Comparison of ENCODE assay signal across 14 cellular contexts in the genomic region with DNA sequence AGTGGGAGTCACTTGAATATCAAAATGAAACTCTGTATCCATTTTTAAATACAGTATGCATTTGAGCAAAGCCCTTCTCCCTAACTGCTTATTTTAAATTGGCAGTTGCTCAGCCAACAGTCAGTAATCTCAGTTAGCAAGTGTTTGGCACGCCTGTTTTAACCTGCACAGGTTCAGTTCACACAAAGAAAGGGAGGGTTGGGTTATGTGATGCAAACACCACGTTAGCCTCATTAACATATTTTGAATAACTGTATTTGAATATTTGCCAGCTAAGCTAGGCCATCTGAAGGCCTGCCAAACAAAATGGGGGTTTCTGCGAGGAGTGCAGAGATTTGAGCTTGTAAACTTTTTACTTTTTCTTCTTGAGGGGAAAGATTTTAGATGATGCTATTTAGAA. TPM values are rescaled to one million over a fixed set of nuclear protein-coding genes. Genes with fewer than 3 reads are reported as not detected.
A peak's percentile ranks its signal among the peaks of the same experiment; 100 is the strongest.
DNase-seq lines count a peak whose midpoint lies in the region; FAIRE-seq and TF ChIP-seq lines count a peak whose summit lies in the region.
"Had no signal": no experiment of that assay in that cellular context is flagged by ENCODE, and none has a peak within 500 bp of the region (broad histone marks: within the 10 kb centered on the region; RNA-seq: fewer than 3 reads in every experiment).

No MANE protein-coding gene starts in this region.

- H3K36me3 Mint-ChIP-seq in mesothelial cell of epicardium: no peaks in the 10 kb centered on the region
- H3K36me3 Mint-ChIP-seq: activated naive CD4-positive, alpha-beta T cell treated with anti-CD3 and anti-CD28 coated beads, Interleukin-2, amount 50 U/mL, for 72 hours; neural progenitor cell had no signal

- intact Hi-C loops in breast epithelium (cut with DNase I; ENCODE audit: low total_unique reads): no loop called here

- no peak overlapping the region for H3K27ac ChIP-seq in BLaER1
- peak overlapping the region; percentile 78 for H3K27ac ChIP-seq in KMS-11
- H3K27ac ChIP-seq in breast epithelium: peak overlapping the region; percentile 70 to 85
- H3K27ac ChIP-seq: neural progenitor cell had no signal

- peaks cover 56% of the 10 kb centered on the region; the same call in 1 of the 2 replicates for H3K79me2 ChIP-seq in KMS-11 (ENCODE audit: insufficient read depth, low read depth)

- peaks cover 35% of the 10 kb centered on the region for H4K20me1 ChIP-seq in BLaER1
- H4K20me1 ChIP-seq in KMS-11 (ENCODE audit: insufficient read depth): no peaks in the 10 kb centered on the region

- peaks cover 3% of the 10 kb centered on the region; the same call in 1 of the 2 replicates for H3K36me3 ChIP-seq in BLaER1
- no peaks in the 10 kb centered on the region for H3K36me3 ChIP-seq in KMS-11 (ENCODE audit: insufficient read depth)
- no peaks in the 10 kb centered on the region for H3K36me3 ChIP-seq in breast epithelium
- H3K36me3 ChIP-seq: neural progenitor cell had no signal

- H3K9me3 Mint-ChIP-seq in mesothelial cell of epicardium: no peaks in the 10 kb centered on the region
- H3K9me3 Mint-ChIP-seq: activated CD4-positive, alpha-beta memory T cell treated with anti-CD3 and anti-CD28 coated beads, Interleukin-2, amount 10 ng/mL, durations not matched to agents 7 days and 5 days; activated naive CD4-positive, alpha-beta T cell treated with anti-CD3 and anti-CD28 coated beads, Interleukin-2, amount 50 U/mL, for 72 hours; HFFc6 had no signal

- H3K27me3 ChIP-seq in BLaER1 (no peaks in the 10 kb centered on the region), KMS-11 (ENCODE audit: insufficient read depth, low read depth) (no peaks in the 10 kb centered on the region), breast epithelium (no peaks in the 10 kb centered on the region)
- H3K27me3 ChIP-seq: neural progenitor cell had no signal

- no peak overlapping the region for H3K9ac ChIP-seq in BLaER1
- H3K9ac ChIP-seq in KMS-11: peak overlapping the region; percentile 46; the same call in 1 of the 2 replicates
- H3K9ac ChIP-seq: neural progenitor cell had no signal

- peaks cover 82% of the 10 kb centered on the region for H3K4me1 Mint-ChIP-seq in mesothelial cell of epicardium

- no peak overlapping the region for H3K4me3 Mint-ChIP-seq in mesothelial cell of epicardium
- H3K4me3 Mint-ChIP-seq: activated CD4-positive, alpha-beta memory T cell treated with anti-CD3 and anti-CD28 coated beads, Interleukin-2, amount 10 ng/mL, durations not matched to agents 7 days and 5 days; HFFc6; neural progenitor cell had no signal

- H3K9me3 ChIP-seq in BLaER1 (no peaks in the 10 kb centered on the region), breast epithelium (no peaks in the 10 kb centered on the region)

- TF ChIP-seq POLR2A in breast epithelium (IDR thresholded peaks at IDR 0.05): no peak

- H3K4me2 ChIP-seq in BLaER1 (peak overlapping the region; percentile 23; the same call in 1 of the 2 replicates), KMS-11 (peak overlapping the region; percentile 74)
- H3K4me2 ChIP-seq: neural progenitor cell had no signal

- DNase-seq in breast epithelium (ENCODE audit: low spot score in 2 of 2) (no peak), mesothelial cell of epicardium (ENCODE audit: low spot score in 2 of 2, unreplicated experiment in 2 of 2) (no peak), NCI-H2107 (lab: John Stamatoyannopoulos, UW) (no peak), RCC 7860 (ENCODE audit: low spot score) (no peak), Kasumi-1 (lab: John Stamatoyannopoulos, UW) (no peak), AG08395 (ENCODE audit: low spot score) (no peak)
- DNase-seq: activated CD4-positive, alpha-beta memory T cell treated with anti-CD3 and anti-CD28 coated beads, Interleukin-2, amount 10 ng/mL, durations not matched to agents 7 days and 5 days; GDM1; HFFc6; NCI-H1694 treated with DMSO at 0.1 percent for 48 hours had no signal

- peak overlapping the region; percentile 94 for H3K27ac Mint-ChIP-seq in mesothelial cell of epicardium
- H3K27ac Mint-ChIP-seq: activated CD4-positive, alpha-beta memory T cell treated with anti-CD3 and anti-CD28 coated beads, Interleukin-2, amount 10 ng/mL, durations not matched to agents 7 days and 5 days; activated naive CD4-positive, alpha-beta T cell treated with anti-CD3 and anti-CD28 coated beads, Interleukin-2, amount 50 U/mL, for 72 hours; HFFc6; neural progenitor cell had no signal

- no peak for FAIRE-seq in RCC 7860 (lab: Jason Lieb, UNC)

- H3K4me1 ChIP-seq in BLaER1 (peaks cover 90% of the 10 kb centered on the region), KMS-11 (ENCODE audit: low read depth, poor library complexity, severe bottlenecking) (peaks cover 99% of the 10 kb centered on the region), breast epithelium (peaks cover 10 to 31% of the 10 kb centered on the region in 2 donors)

- no peak overlapping the region for H3K4me3 ChIP-seq in BLaER1
- no peak overlapping the region for H3K4me3 ChIP-seq in KMS-11 (IDR thresholded peaks at IDR 0.05; ENCODE audit: insufficient read depth, low read depth, low read length)
- H3K4me3 ChIP-seq in breast epithelium: no peak overlapping the region
- H3K4me3 ChIP-seq: neural progenitor cell had no signal

- H2AFZ ChIP-seq in KMS-11 (ENCODE audit: low read depth): no peak overlapping the region
- H2AFZ ChIP-seq: neural progenitor cell had no signal

- TF ChIP-seq CTCF in KMS-11 (conservative IDR thresholded peaks at IDR 0.05; ENCODE audit: low read depth, low read length): no peak
- no peak for TF ChIP-seq CTCF in breast epithelium (IDR thresholded peaks at IDR 0.05)
- TF ChIP-seq CTCF in mesothelial cell of epicardium (IDR thresholded peaks at IDR 0.05; ENCODE audit: unreplicated experiment): no peak

- H3K27me3 Mint-ChIP-seq in mesothelial cell of epicardium (ENCODE audit: low read depth): no peaks in the 10 kb centered on the region

RNA-seq across cellular contexts. Expression of a gene that starts 19.8 kb away (rescaled TPM):
- total RNA-seq in breast epithelium (10 to 100 TPM; 24.8 to 67.5 (median 38.7) TPM), mesothelial cell of epicardium (44.6 to 45.9 TPM (median 45.0 TPM) in 3 replicates)
